ENCODE assay signal across 8 cellular contexts in the genomic region with DNA sequence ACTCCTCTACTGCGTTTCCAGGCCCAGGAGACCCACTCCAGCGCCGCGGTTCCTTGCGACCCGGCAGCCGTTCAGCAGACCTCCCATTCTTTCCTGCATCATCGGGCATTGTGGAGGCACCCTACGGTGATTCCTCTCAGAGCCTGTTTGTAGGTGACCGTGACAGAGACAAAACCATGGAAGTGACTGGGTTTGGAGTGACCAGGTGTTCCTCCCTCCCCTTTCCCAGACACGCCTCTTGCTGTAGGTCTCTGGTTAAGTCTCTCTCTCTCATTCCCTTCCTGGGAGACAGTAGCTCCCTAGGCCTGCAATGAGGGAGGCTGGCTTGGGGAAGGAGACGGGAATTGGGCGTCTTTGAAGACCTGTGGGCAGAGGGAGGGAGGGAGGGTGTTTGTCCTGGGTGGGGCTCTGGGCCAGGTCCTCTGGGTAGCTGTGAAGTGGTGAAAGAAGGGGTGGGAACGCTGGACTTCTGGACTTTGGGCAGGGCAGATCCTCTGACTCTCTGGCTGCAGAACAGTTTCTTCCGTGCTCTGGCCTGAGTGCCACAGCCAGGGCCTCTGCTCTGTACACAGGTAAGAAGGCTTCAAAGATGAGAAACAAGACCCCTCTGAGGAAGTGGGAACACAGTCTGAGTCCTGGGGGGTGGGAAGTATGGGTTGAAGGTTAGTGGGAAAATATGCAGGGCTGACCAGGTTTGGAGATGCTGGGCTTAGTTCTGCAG. TPM values are rescaled to one million over a fixed set of nuclear protein-coding genes. Genes with fewer than 3 reads are reported as not detected.
DNase-seq lines count a peak whose midpoint lies in the region; ATAC-seq and TF ChIP-seq lines count a peak whose summit lies in the region.

No MANE protein-coding gene starts in this region.

- no peak for TF ChIP-seq RAD21 in neural cell (conservative IDR thresholded peaks at IDR 0.05)

- H3K36me3 ChIP-seq in RWPE2 (ENCODE audit: low read depth) (peaks cover 25% of the 10 kb centered on the region), neural cell (ENCODE audit: insufficient read depth, low read length) (no peaks in the 10 kb centered on the region)

- ATAC-seq in RWPE2 (ENCODE audit: low read depth) (peak; percentile 50), esophagus mucosa (peak; percentile 49), GM21360 (IDR thresholded peaks at IDR 0.05; ENCODE audit: unreplicated experiment) (no peak), GM19351 (IDR thresholded peaks at IDR 0.05; ENCODE audit: unreplicated experiment) (no peak)

- H3K4me1 ChIP-seq in RWPE2 (ENCODE audit: insufficient read depth, poor library complexity, severe bottlenecking), result no peaks in the 10 kb centered on the region

- H3K27me3 ChIP-seq in RWPE2 (ENCODE audit: insufficient read depth, poor library complexity, severe bottlenecking) (no peaks in the 10 kb centered on the region), neural cell (ENCODE audit: insufficient read depth, low read depth, low read length) (no peaks in the 10 kb centered on the region)

- no peak for TF ChIP-seq EP300 in neural cell (conservative IDR thresholded peaks at IDR 0.05; ENCODE audit: poor library complexity, severe bottlenecking)

- H4K20me1 ChIP-seq in neural cell (ENCODE audit: insufficient read depth), result no peaks in the 10 kb centered on the region

- H3K79me2 ChIP-seq in neural cell (replicated peaks; ENCODE audit: insufficient read depth, low read length), result peaks cover 11% of the 10 kb centered on the region

- no peaks in the 10 kb centered on the region for H3K9me2 ChIP-seq in neural cell (ENCODE audit: insufficient read depth, low read length)

- TF ChIP-seq CTCF in RWPE2 (IDR thresholded peaks at IDR 0.05; ENCODE audit: poor library complexity, severe bottlenecking), result no peak
- TF ChIP-seq CTCF in neural cell (IDR thresholded peaks at IDR 0.05; ENCODE audit: poor library complexity, severe bottlenecking), result no peak

- peak overlapping the region; percentile 86 for H3K9ac ChIP-seq in neural cell (ENCODE audit: low read length)

- H3F3A ChIP-seq in neural cell (ENCODE audit: insufficient read depth, low read length, poor library complexity, severe bottlenecking), result no peaks in the 10 kb centered on the region

- peak overlapping the region; percentile 62 for H3K4me2 ChIP-seq in neural cell (ENCODE audit: low read length)

- H3K27ac ChIP-seq in RWPE2 (ENCODE audit: poor library complexity, severe bottlenecking), result peak overlapping the region; percentile 60
- H3K27ac ChIP-seq in neural cell (ENCODE audit: low read length), result peak overlapping the region; percentile 78

- DNase-seq in NCI-H82 (lab: John Stamatoyannopoulos, UW) (peak; percentile 54), NCI-H82 treated with DMSO at 0.1 percent for 48 hours (lab: John Stamatoyannopoulos, UW; ENCODE audit: unreplicated experiment) (no peak), RWPE2 (ENCODE audit: low spot score) (no peak), germinal center (ENCODE audit: low spot score) (no peak)

- H2AFZ ChIP-seq in neural cell (ENCODE audit: low read depth, low read length), result peak overlapping the region; percentile 97

- H3K9me3 ChIP-seq in RWPE2 (ENCODE audit: severe bottlenecking), result no peaks in the 10 kb centered on the region
- no peaks in the 10 kb centered on the region for H3K9me3 ChIP-seq in neural cell (ENCODE audit: low read length)

- H3K4me3 ChIP-seq in RWPE2 (ENCODE audit: severe bottlenecking) (peak overlapping the region; percentile 65), neural cell (ENCODE audit: low read length) (peak overlapping the region; percentile 84)

TF ChIP-seq in neural cell, 6 proteins besides CTCF, POLR2A, EP300 and RAD21:
- TF ChIP-seq MXI1 (conservative IDR thresholded peaks at IDR 0.05; ENCODE audit: poor library complexity, severe bottlenecking) (no peak), SMC3 (conservative IDR thresholded peaks at IDR 0.05; ENCODE audit: poor library complexity) (no peak), EZH2 (IDR thresholded peaks at IDR 0.05; ENCODE audit: borderline replicate concordance, insufficient read depth, low read length, poor library complexity, severe bottlenecking) (no peak), TAF1 (IDR thresholded peaks at IDR 0.05; ENCODE audit: low read depth) (no peak), POLR2AphosphoS5 (IDR thresholded peaks at IDR 0.05) (no peak), REST (IDR thresholded peaks at IDR 0.05; ENCODE audit: borderline replicate concordance) (no peak)
TF ChIP-seq in neural cell: peak in this region for 0.

RNA-seq across cellular contexts. Expression of gene KLC4, which starts 0.8 kb away (rescaled TPM):
- 7.5 TPM for total RNA-seq in esophagus mucosa
- polyA plus RNA-seq in neural cell, result 74.0 and 75.3 TPM in 2 replicates
- polyA minus RNA-seq in neural cell, result 44.3 and 46.4 TPM in 2 replicates

RNA-seq across cellular contexts. Expression of gene MRPL2, which starts 1.0 kb away (rescaled TPM):
- total RNA-seq in esophagus mucosa, result 45.0 TPM
- polyA plus RNA-seq in neural cell, result 17.2 and 22.5 TPM in 2 replicates
- polyA minus RNA-seq in neural cell, result 6.5 and 12.2 TPM in 2 replicates

RNA-seq across cellular contexts. Expression of gene CUL7, which starts 6.5 kb away (rescaled TPM):
- total RNA-seq in esophagus mucosa, result 10.3 TPM
- polyA plus RNA-seq in neural cell, result 25.7 and 32.2 TPM in 2 replicates
- polyA minus RNA-seq in neural cell, result 28.1 and 32.4 TPM in 2 replicates

RNA-seq across cellular contexts. Expression of gene PTK7, which starts 15.9 kb away (rescaled TPM):
- total RNA-seq in esophagus mucosa, result 37.3 TPM
- 32.5 and 47.4 TPM in 2 replicates for polyA plus RNA-seq in neural cell
- 28.5 and 37.7 TPM in 2 replicates for polyA minus RNA-seq in neural cell

RNA-seq across cellular contexts. Expression of gene RRP36, which starts 38.8 kb away (rescaled TPM):
- 48.3 TPM for total RNA-seq in esophagus mucosa
- 73.1 and 79.2 TPM in 2 replicates for polyA plus RNA-seq in neural cell
- 91.2 and 95.9 TPM in 2 replicates for polyA minus RNA-seq in neural cell

Comparison
In these comparisons a context has a peak if more than half of its experiments do, and no peak if none do; other contexts are left out.
1. ATAC-seq: peak in RWPE2 (single experiment) and esophagus mucosa (single experiment); none in GM21360 (single experiment) and GM19351 (single experiment).